Comparison of ENCODE assay signal across 8 cellular contexts in genomic region chr5:59038169-59039002, GRCh38.
DNase-seq lines count a peak whose midpoint lies in the region; ATAC-seq and TF ChIP-seq lines count a peak whose summit lies in the region.

No MANE protein-coding gene starts in this region.

- peak overlapping the region; percentile 92 for H3K27ac Mint-ChIP-seq in MCF 10A (ENCODE audit: low read depth, unreplicated experiment)

- H3K36me3 Mint-ChIP-seq in MCF 10A (ENCODE audit: insufficient read depth, unreplicated experiment): peaks cover 6% of the 10 kb centered on the region

- H3K4me3 ChIP-seq in DND-41 (ENCODE audit: low read depth in 1 of 2, low read length in 2 of 2) (peak overlapping the region in 1 of 2 experiments; percentile 51; a peak in 2 of 4 replicates), lower lobe of right lung (peak overlapping the region; percentile 67), urinary bladder (ENCODE audit: low read depth, low read length) (peak overlapping the region; percentile 66)

- H4K20me1 ChIP-seq in DND-41 (ENCODE audit: insufficient read depth, low read length): no peaks in the 10 kb centered on the region

- H3K9me3 Mint-ChIP-seq in MCF 10A (ENCODE audit: unreplicated experiment): no peaks in the 10 kb centered on the region

- H3K4me1 ChIP-seq in DND-41 (ENCODE audit: insufficient read depth, low read length) (peaks cover 10% of the 10 kb centered on the region), lower lobe of right lung (peaks cover 33% of the 10 kb centered on the region), urinary bladder (ENCODE audit: insufficient read depth) (no peaks in the 10 kb centered on the region)

- H3K27me3 Mint-ChIP-seq in MCF 10A (ENCODE audit: insufficient read depth, unreplicated experiment): no peaks in the 10 kb centered on the region

- H3K27me3 ChIP-seq in DND-41 (ENCODE audit: insufficient read depth, low read length, poor library complexity) (no peaks in the 10 kb centered on the region), lower lobe of right lung (ENCODE audit: low read depth) (no peaks in the 10 kb centered on the region)

- CTCF ChIA-PET in MCF 10A (lab: Yijun Ruan, JAX): interaction anchor here (0.6 to 1.3 kb wide), 3 partner anchors 42 to 1038 kb away, joined by 4 to 5 read pairs (median 5); no protein-coding TSS in a partner anchor

- H3K79me2 ChIP-seq in DND-41 (ENCODE audit: insufficient read depth, low read length): no peaks in the 10 kb centered on the region

- H3K36me3 ChIP-seq in DND-41 (ENCODE audit: insufficient read depth, low read length) (no peaks in the 10 kb centered on the region), KOPT-K1 (ENCODE audit: insufficient read depth, low read length) (no peaks in the 10 kb centered on the region), lower lobe of right lung (no peaks in the 10 kb centered on the region), urinary bladder (ENCODE audit: insufficient read depth) (peaks cover 2% of the 10 kb centered on the region)

- no peak for DNase-seq in DND-41
- DNase-seq in MCF 10A (ENCODE audit: unreplicated experiment): no peak
- no peak for DNase-seq in lower lobe of right lung
- no peak for DNase-seq in NCI-H1930 (lab: John Stamatoyannopoulos, UW)

- peak overlapping the region; percentile 59 for H3K4me2 ChIP-seq in DND-41 (ENCODE audit: insufficient read depth, low read length)

- POLR2A ChIA-PET in MCF 10A (lab: Yijun Ruan, JAX): interaction anchor here (1.1 to 1.2 kb wide), 2 partner anchors 11 to 89 kb away, joined by 3 to 5 read pairs; no protein-coding TSS in a partner anchor

- peak overlapping the region; percentile 84 for H3K4me3 Mint-ChIP-seq in MCF 10A (ENCODE audit: unreplicated experiment)

- WGBS in urinary bladder: 41% methylated on average over 13 of the region's 13 CpGs

- H3K27ac ChIP-seq in DND-41 (ENCODE audit: low read length) (no peak overlapping the region), KOPT-K1 (ENCODE audit: low read depth, low read length, poor library complexity, severe bottlenecking) (peak overlapping the region; percentile 73), lower lobe of right lung (peak overlapping the region; percentile 83), urinary bladder (ENCODE audit: low read depth) (no peak overlapping the region)

- no peak for ATAC-seq in DND-41 (ENCODE audit: insufficient read depth, low read depth)
- ATAC-seq in lower lobe of right lung: peak in 1 of 2 donors; percentile 0
- ATAC-seq in GM21447 (IDR thresholded peaks at IDR 0.05; ENCODE audit: unreplicated experiment): no peak
- no peak for ATAC-seq in GM19455 (IDR thresholded peaks at IDR 0.05; ENCODE audit: unreplicated experiment)

- no peak overlapping the region for H3K9ac ChIP-seq in DND-41 (ENCODE audit: low read depth, low read length)

- intact Hi-C loops in MCF 10A (cut with micrococcal nuclease) (loop anchor here (2.0 to 10.0 kb wide), 4 partner anchors 44 to 326 kb away; no protein-coding TSS in a partner anchor), lower lobe of right lung (cut with DNase I) (loop anchor here (10.0 kb wide), 1 partner anchor 136 kb away; no protein-coding TSS in a partner anchor)

- no peak overlapping the region for H2AFZ ChIP-seq in DND-41 (ENCODE audit: low read depth, low read length)

- no peak for TF ChIP-seq CTCF in DND-41 (IDR thresholded peaks at IDR 0.05; ENCODE audit: borderline replicate concordance, extremely low read depth, low read length, poor library complexity, severe bottlenecking)
- TF ChIP-seq CTCF in MCF 10A (IDR thresholded peaks at IDR 0.05; ENCODE audit: unreplicated experiment): no peak
- TF ChIP-seq CTCF in lower lobe of right lung (IDR thresholded peaks at IDR 0.05): no peak

- peaks cover 43% of the 10 kb centered on the region for H3K4me1 Mint-ChIP-seq in MCF 10A (ENCODE audit: insufficient read depth, unreplicated experiment)

- BruUV-seq in MCF 10A (replicated peaks; lab: Mats Ljungman, UMichigan): no TSS peak

- no peaks in the 10 kb centered on the region for H3K9me3 ChIP-seq in DND-41 (ENCODE audit: insufficient read depth, low read length, severe bottlenecking)
- H3K9me3 ChIP-seq in KOPT-K1 (ENCODE audit: insufficient read depth, low read length, poor library complexity, severe bottlenecking): no peaks in the 10 kb centered on the region
- no peaks in the 10 kb centered on the region for H3K9me3 ChIP-seq in lower lobe of right lung

Comparison
In these comparisons a context has a peak if more than half of its experiments do, and no peak if none do; other contexts are left out.
1. H3K27ac ChIP-seq: peak in KOPT-K1 (single experiment) and lower lobe of right lung (single experiment); none in DND-41 (single experiment) and urinary bladder (single experiment).